ENCODE assay signal across 8 cellular contexts in the genomic region with DNA sequence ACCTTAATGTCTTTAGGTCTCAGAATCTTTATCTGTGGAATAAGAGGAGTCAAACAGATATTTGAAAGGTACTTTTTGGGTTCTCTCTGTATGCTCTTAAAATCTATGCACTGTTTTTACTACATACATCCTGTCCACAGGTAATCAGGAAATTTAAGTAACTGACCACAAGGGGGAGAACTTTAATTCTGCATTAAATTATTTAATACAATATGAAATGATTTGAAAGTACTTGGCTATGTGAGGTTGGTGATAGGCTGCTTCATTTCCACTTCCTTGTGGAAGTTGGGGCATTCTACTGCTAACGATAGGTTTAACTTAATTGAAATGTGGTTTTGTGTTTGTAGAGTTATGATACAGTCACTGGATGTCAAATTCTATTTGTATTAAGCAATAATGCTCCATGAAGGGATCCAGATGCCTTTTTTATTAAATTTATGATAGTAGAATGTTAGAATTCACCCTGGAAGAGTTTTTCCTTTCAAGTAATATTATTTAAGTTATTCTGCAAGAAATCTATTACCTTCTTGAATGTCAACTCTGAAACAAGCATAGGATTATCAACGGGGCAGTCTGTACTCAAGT. TPM values are rescaled to one million over a fixed set of nuclear protein-coding genes. Genes with fewer than 3 reads are reported as not detected.
DNase-seq lines count a peak whose midpoint lies in the region; ATAC-seq and TF ChIP-seq lines count a peak whose summit lies in the region.

No MANE protein-coding gene starts in this region.

- intact Hi-C loops in tibial artery (cut with DNase I; ENCODE audit: low total_unique reads): no loop called here
- intact Hi-C loops in thyroid gland (cut with DNase I): no loop called here

- WGBS in thyroid gland, 2 donors: 69 to 79% methylated on average over 2 of the region's 2 CpGs

- no peak for TF ChIP-seq POLR2A in thyroid gland (IDR thresholded peaks at IDR 0.05)

- peak; percentile 44 for TF ChIP-seq CTCF in AG04450 (IDR thresholded peaks at IDR 0.05; ENCODE audit: low read depth, low read length)
- TF ChIP-seq CTCF in epithelial cell of esophagus (IDR thresholded peaks at IDR 0.05; ENCODE audit: insufficient read depth, low read depth, low read length, missing control alignments): peak; percentile 44
- TF ChIP-seq CTCF in tibial artery (IDR thresholded peaks at IDR 0.05): peak; percentile 19 to 26
- peak in 3 of 6 experiments; percentile 35 to 49 (median 47) for TF ChIP-seq CTCF in thyroid gland (IDR thresholded peaks at IDR 0.05)

- H3K36me3 ChIP-seq in tibial artery: no peaks in the 10 kb centered on the region
- H3K36me3 ChIP-seq in thyroid gland: no peaks in the 10 kb centered on the region

- H3K27me3 ChIP-seq in AG04450 (ENCODE audit: control insufficient read depth, insufficient read depth, low read length) (no peaks in the 10 kb centered on the region), tibial artery (no peaks in the 10 kb centered on the region), thyroid gland (no peaks in the 10 kb centered on the region)

- POLR2A ChIA-PET in AG04450 (lab: Yijun Ruan, JAX): no interaction called here

- peak; percentile 72 for ATAC-seq in GM18502 (IDR thresholded peaks at IDR 0.05; ENCODE audit: poor library complexity, unreplicated experiment)

- DNase-seq in AG04450 (ENCODE audit: low read depth, low spot score) (no peak), NCI-H524 (lab: John Stamatoyannopoulos, UW) (peak; percentile 0 to 40), epithelial cell of esophagus (ENCODE audit: low read depth) (peak; percentile 44), tibial artery (no peak), caudate nucleus (lab: John Stamatoyannopoulos, UW) (no peak), thyroid gland (no peak), GF-D8 (lab: John Stamatoyannopoulos, UW) (no peak)

- no peaks in the 10 kb centered on the region for H3K9me3 ChIP-seq in AG04450 (ENCODE audit: control insufficient read depth, insufficient read depth, low read length)
- H3K9me3 ChIP-seq in tibial artery: no peaks in the 10 kb centered on the region
- no peaks in the 10 kb centered on the region for H3K9me3 ChIP-seq in thyroid gland

- no peaks in the 10 kb centered on the region for H3K4me1 ChIP-seq in tibial artery
- H3K4me1 ChIP-seq in thyroid gland: no peaks in the 10 kb centered on the region

- H3K27ac ChIP-seq in AG04450 (ENCODE audit: low read depth, low read length): no peak overlapping the region
- no peak overlapping the region for H3K27ac ChIP-seq in tibial artery
- no peak overlapping the region for H3K27ac ChIP-seq in caudate nucleus (ENCODE audit: low read depth, low read length)
- no peak overlapping the region for H3K27ac ChIP-seq in thyroid gland

- no peak overlapping the region for H3K4me3 ChIP-seq in AG04450 (ENCODE audit: low read depth, low read length)
- H3K4me3 ChIP-seq in epithelial cell of esophagus (ENCODE audit: low read length): no peak overlapping the region
- no peak overlapping the region for H3K4me3 ChIP-seq in tibial artery
- no peak overlapping the region for H3K4me3 ChIP-seq in thyroid gland (replicated peaks in 1 of 3)

- CTCF ChIA-PET in AG04450 (lab: Charles Lee): interaction anchor here (2.4 kb wide), 1 partner anchor 833 kb away, joined by 10 read pairs; no protein-coding TSS in a partner anchor

RNA-seq across cellular contexts. Expression of a gene that starts 6.0 kb away (rescaled TPM):
- not detected in 2 replicates for polyA plus RNA-seq in AG04450 (2011; rRNA removed)
- not detected in 2 replicates for polyA minus RNA-seq in AG04450 (2011; rRNA and poly(A)+ RNA removed)
- under 1 TPM in 1 of 4 donors, not detected in 3; 0.40 TPM for total RNA-seq in thyroid gland

RNA-seq across cellular contexts. Expression of a gene that starts 30.1 kb away (rescaled TPM):
- not detected in 2 replicates for polyA plus RNA-seq in AG04450 (2011; rRNA removed)
- polyA minus RNA-seq in AG04450 (2011; rRNA and poly(A)+ RNA removed): not detected in 2 replicates
- total RNA-seq in thyroid gland: 10 to 100 TPM; 18.3 to 49.1 (median 29.7) TPM

Comparison
In these comparisons a context has a peak if more than half of its experiments do, and no peak if none do; other contexts are left out.
1. DNase-seq: peak in NCI-H524 (2 of 2) and epithelial cell of esophagus (single experiment); none in AG04450 (single experiment), tibial artery (0 of 2), caudate nucleus (0 of 61), thyroid gland (0 of 2) and GF-D8 (single experiment).